1 cellular context compared by ENCODE assay signal in the genomic region with DNA sequence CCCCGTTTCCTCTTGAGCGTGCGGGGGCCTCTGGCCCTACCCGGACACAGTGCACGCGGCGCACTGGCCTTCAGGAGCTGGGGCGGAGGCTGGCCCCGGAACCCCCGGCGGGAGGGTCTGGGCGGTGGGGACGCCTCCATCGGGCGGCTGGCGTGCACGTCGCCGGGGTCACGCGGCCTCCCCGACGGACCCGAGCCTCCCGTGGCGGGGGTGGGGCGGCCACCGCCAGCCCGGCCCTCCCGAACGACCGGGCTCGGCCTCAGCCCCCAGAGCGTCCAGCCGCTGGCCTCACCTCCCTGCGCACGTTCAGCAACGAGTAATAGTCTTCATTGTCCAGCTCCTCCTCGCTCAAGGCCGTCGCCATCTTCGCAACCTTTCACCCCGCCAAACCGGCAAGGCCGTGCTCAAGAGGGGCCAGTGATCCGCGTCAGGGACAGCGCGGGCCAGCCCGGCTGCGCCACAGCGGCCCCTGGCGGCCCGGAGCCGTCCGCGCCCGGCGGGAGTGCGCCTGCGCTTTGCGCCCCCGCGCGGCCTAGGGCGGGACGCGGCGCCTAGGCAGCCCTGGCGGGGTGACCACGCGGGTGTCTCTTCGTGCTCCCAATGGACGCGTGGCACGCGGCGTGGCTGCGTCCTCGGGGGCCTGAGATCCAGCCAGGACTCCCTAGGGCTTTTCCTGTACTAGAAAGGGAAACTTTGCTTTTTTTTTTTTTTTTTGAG.
TF ChIP-seq lines count a peak whose summit lies in the region.

A gene with protein sequence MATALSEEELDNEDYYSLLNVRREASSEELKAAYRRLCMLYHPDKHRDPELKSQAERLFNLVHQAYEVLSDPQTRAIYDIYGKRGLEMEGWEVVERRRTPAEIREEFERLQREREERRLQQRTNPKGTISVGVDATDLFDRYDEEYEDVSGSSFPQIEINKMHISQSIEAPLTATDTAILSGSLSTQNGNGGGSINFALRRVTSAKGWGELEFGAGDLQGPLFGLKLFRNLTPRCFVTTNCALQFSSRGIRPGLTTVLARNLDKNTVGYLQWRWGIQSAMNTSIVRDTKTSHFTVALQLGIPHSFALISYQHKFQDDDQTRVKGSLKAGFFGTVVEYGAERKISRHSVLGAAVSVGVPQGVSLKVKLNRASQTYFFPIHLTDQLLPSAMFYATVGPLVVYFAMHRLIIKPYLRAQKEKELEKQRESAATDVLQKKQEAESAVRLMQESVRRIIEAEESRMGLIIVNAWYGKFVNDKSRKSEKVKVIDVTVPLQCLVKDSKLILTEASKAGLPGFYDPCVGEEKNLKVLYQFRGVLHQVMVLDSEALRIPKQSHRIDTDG (minus strand): TSS at position 380 of the 717 bp plus-strand sequence. CDS start 16 bp downstream, at position 364.

TF ChIP-seq in HepG2, 621 proteins besides CTCF, POLR2A, EP300 and RAD21 (continued from another document and continues in another):
- TF ChIP-seq, protein P1, sequence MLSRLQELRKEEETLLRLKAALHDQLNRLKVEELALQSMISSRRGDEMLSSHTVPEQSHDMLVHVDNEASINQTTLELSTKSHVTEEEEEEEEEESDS (CRISPR knock-in tag; IDR thresholded peaks at IDR 0.05; ENCODE audit: borderline replicate concordance) = peak; percentile 85; the same call in 1 of the 2 replicates
- TF ChIP-seq ZNF749 (CRISPR knock-in tag; IDR thresholded peaks at IDR 0.05; ENCODE audit: borderline replicate concordance) = peak; percentile 87; the same call in 1 of the 2 replicates
- TF ChIP-seq, protein P2, sequence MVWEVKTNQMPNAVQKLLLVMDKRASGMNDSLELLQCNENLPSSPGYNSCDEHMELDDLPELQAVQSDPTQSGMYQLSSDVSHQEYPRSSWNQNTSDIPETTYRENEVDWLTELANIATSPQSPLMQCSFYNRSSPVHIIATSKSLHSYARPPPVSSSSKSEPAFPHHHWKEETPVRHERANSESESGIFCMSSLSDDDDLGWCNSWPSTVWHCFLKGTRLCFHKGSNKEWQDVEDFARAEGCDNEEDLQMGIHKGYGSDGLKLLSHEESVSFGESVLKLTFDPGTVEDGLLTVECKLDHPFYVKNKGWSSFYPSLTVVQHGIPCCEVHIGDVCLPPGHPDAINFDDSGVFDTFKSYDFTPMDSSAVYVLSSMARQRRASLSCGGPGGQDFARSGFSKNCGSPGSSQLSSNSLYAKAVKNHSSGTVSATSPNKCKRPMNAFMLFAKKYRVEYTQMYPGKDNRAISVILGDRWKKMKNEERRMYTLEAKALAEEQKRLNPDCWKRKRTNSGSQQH (CRISPR knock-in tag; IDR thresholded peaks at IDR 0.05; ENCODE audit: low read depth) = peak; percentile 94
- peak; percentile 53; the same call in 1 of the 2 replicates for TF ChIP-seq HDAC2 (CRISPR knock-in tag; IDR thresholded peaks at IDR 0.05)
- peak; percentile 85; the same call in 1 of the 2 replicates for TF ChIP-seq ATAD3A (CRISPR knock-in tag; IDR thresholded peaks at IDR 0.05)
- TF ChIP-seq, protein P3, sequence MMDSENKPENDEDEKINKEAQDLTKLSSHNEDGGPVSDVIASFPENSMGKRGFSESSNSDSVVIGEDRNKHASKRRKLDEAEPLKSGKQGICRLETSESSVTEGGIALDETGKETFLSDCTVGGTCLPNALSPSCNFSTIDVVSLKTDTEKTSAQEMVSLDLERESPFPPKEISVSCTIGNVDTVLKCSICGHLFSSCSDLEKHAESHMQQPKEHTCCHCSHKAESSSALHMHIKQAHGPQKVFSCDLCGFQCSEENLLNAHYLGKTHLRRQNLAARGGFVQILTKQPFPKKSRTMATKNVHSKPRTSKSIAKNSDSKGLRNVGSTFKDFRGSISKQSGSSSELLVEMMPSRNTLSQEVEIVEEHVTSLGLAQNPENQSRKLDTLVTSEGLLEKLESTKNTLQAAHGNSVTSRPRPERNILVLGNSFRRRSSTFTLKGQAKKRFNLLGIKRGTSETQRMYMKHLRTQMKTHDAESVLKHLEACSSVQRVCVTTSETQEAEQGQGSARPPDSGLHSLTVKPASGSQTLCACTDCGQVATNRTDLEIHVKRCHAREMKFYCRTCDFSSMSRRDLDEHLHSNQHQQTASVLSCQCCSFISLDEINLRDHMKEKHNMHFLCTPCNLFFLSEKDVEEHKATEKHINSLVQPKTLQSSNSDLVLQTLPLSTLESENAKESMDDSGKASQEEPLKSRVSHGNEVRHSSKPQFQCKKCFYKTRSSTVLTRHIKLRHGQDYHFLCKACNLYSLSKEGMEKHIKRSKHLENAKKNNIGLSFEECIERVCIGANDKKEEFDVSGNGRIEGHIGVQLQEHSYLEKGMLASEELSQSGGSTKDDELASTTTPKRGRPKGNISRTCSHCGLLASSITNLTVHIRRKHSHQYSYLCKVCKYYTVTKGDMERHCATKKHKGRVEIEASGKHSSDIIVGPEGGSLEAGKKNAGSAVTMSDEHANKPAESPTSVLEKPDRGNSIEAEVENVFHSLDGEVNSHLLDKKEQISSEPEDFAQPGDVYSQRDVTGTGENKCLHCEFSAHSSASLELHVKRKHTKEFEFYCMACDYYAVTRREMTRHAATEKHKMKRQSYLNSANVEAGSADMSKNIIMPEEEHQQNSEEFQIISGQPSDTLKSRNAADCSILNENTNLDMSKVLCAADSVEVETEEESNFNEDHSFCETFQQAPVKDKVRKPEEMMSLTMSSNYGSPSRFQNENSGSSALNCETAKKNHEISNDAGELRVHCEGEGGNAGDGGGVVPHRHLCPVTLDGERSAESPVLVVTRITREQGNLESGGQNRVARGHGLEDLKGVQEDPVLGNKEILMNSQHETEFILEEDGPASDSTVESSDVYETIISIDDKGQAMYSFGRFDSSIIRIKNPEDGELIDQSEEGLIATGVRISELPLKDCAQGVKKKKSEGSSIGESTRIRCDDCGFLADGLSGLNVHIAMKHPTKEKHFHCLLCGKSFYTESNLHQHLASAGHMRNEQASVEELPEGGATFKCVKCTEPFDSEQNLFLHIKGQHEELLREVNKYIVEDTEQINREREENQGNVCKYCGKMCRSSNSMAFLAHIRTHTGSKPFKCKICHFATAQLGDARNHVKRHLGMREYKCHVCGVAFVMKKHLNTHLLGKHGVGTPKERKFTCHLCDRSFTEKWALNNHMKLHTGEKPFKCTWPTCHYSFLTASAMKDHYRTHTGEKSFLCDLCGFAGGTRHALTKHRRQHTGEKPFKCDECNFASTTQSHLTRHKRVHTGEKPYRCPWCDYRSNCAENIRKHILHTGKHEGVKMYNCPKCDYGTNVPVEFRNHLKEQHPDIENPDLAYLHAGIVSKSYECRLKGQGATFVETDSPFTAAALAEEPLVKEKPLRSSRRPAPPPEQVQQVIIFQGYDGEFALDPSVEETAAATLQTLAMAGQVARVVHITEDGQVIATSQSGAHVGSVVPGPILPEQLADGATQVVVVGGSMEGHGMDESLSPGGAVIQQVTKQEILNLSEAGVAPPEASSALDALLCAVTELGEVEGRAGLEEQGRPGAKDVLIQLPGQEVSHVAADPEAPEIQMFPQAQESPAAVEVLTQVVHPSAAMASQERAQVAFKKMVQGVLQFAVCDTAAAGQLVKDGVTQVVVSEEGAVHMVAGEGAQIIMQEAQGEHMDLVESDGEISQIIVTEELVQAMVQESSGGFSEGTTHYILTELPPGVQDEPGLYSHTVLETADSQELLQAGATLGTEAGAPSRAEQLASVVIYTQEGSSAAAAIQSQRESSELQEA (CRISPR knock-in tag; IDR thresholded peaks at IDR 0.05; ENCODE audit: not compliant biosample characterization) = peak; percentile 41
- TF ChIP-seq, protein P4, sequence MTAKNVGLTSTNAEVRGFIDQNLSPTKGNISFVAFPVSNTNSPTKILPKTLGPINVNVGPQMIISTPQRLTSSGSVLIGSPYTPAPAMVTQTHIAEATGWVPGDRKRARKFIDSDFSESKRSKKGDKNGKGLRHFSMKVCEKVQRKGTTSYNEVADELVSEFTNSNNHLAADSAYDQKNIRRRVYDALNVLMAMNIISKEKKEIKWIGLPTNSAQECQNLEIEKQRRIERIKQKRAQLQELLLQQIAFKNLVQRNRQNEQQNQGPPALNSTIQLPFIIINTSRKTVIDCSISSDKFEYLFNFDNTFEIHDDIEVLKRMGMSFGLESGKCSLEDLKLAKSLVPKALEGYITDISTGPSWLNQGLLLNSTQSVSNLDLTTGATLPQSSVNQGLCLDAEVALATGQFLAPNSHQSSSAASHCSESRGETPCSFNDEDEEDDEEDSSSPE (CRISPR knock-in tag; IDR thresholded peaks at IDR 0.05) = peak; percentile 93
- TF ChIP-seq CENPT (CRISPR knock-in tag; IDR thresholded peaks at IDR 0.05; ENCODE audit: low read depth) = peak; percentile 98
- TF ChIP-seq, protein P5, sequence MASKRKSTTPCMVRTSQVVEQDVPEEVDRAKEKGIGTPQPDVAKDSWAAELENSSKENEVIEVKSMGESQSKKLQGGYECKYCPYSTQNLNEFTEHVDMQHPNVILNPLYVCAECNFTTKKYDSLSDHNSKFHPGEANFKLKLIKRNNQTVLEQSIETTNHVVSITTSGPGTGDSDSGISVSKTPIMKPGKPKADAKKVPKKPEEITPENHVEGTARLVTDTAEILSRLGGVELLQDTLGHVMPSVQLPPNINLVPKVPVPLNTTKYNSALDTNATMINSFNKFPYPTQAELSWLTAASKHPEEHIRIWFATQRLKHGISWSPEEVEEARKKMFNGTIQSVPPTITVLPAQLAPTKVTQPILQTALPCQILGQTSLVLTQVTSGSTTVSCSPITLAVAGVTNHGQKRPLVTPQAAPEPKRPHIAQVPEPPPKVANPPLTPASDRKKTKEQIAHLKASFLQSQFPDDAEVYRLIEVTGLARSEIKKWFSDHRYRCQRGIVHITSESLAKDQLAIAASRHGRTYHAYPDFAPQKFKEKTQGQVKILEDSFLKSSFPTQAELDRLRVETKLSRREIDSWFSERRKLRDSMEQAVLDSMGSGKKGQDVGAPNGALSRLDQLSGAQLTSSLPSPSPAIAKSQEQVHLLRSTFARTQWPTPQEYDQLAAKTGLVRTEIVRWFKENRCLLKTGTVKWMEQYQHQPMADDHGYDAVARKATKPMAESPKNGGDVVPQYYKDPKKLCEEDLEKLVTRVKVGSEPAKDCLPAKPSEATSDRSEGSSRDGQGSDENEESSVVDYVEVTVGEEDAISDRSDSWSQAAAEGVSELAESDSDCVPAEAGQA (IDR thresholded peaks at IDR 0.05; ENCODE audit: low read depth) = peak; percentile 64; the same call in 1 of the 2 replicates
- TF ChIP-seq, protein P5 (CRISPR knock-in tag; IDR thresholded peaks at IDR 0.05; ENCODE audit: borderline replicate concordance) = peak; percentile 96; the same call in 1 of the 2 replicates
- TF ChIP-seq BRD4 (CRISPR knock-in tag; IDR thresholded peaks at IDR 0.05) = peak; percentile 17; the same call in 1 of the 2 replicates
- 0 out of 2 replicates have a peak, but pooled peaks have one; percentile 90 for TF ChIP-seq MYNN (CRISPR knock-in tag; IDR thresholded peaks at IDR 0.05; ENCODE audit: low read depth)
- TF ChIP-seq ZNF224 (CRISPR knock-in tag; IDR thresholded peaks at IDR 0.05) = peak; percentile 91
- TF ChIP-seq, protein P6, sequence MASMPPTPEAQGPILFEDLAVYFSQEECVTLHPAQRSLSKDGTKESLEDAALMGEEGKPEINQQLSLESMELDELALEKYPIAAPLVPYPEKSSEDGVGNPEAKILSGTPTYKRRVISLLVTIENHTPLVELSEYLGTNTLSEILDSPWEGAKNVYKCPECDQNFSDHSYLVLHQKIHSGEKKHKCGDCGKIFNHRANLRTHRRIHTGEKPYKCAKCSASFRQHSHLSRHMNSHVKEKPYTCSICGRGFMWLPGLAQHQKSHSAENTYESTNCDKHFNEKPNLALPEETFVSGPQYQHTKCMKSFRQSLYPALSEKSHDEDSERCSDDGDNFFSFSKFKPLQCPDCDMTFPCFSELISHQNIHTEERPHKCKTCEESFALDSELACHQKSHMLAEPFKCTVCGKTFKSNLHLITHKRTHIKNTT (CRISPR knock-in tag; IDR thresholded peaks at IDR 0.05) = no peak
- TF ChIP-seq SNAPC2 (CRISPR knock-in tag; IDR thresholded peaks at IDR 0.05) = no peak
- TF ChIP-seq MTF1 (CRISPR knock-in tag; IDR thresholded peaks at IDR 0.05) = peak; percentile 89; the same call in 1 of the 2 replicates
- peak; percentile 37 for TF ChIP-seq STAG1 (CRISPR knock-in tag; IDR thresholded peaks at IDR 0.05)
- TF ChIP-seq RFXAP (CRISPR knock-in tag; IDR thresholded peaks at IDR 0.05; ENCODE audit: borderline replicate concordance) = peak; percentile 91
- TF ChIP-seq NR2F6 (IDR thresholded peaks at IDR 0.05) = peak; percentile 56
- TF ChIP-seq NR2F6 (CRISPR knock-in tag; IDR thresholded peaks at IDR 0.05) = peak; percentile 82
- peak; percentile 85; the same call in 1 of the 2 replicates for TF ChIP-seq YEATS4 (CRISPR knock-in tag; IDR thresholded peaks at IDR 0.05; ENCODE audit: borderline replicate concordance)
- peak; percentile 79 for TF ChIP-seq ETV6 (CRISPR knock-in tag; conservative IDR thresholded peaks at IDR 0.05)
- TF ChIP-seq ZNF3 (CRISPR knock-in tag; IDR thresholded peaks at IDR 0.05) = 0 out of 2 replicates have a peak, but pooled peaks have one; percentile 54
- peak; percentile 56 for TF ChIP-seq GABPA (IDR thresholded peaks at IDR 0.05; ENCODE audit: low read depth, low read length)
- TF ChIP-seq GABPA (CRISPR knock-in tag; IDR thresholded peaks at IDR 0.05; ENCODE audit: low read depth) = peak; percentile 69
- peak; percentile 78; the same call in 1 of the 2 replicates for TF ChIP-seq REPIN1 (CRISPR knock-in tag; IDR thresholded peaks at IDR 0.05; ENCODE audit: borderline replicate concordance, low read depth)
- TF ChIP-seq DNMT3B (CRISPR knock-in tag; conservative IDR thresholded peaks at IDR 0.05) = peak; percentile 71; the same call in 1 of the 2 replicates
- TF ChIP-seq, protein P7, sequence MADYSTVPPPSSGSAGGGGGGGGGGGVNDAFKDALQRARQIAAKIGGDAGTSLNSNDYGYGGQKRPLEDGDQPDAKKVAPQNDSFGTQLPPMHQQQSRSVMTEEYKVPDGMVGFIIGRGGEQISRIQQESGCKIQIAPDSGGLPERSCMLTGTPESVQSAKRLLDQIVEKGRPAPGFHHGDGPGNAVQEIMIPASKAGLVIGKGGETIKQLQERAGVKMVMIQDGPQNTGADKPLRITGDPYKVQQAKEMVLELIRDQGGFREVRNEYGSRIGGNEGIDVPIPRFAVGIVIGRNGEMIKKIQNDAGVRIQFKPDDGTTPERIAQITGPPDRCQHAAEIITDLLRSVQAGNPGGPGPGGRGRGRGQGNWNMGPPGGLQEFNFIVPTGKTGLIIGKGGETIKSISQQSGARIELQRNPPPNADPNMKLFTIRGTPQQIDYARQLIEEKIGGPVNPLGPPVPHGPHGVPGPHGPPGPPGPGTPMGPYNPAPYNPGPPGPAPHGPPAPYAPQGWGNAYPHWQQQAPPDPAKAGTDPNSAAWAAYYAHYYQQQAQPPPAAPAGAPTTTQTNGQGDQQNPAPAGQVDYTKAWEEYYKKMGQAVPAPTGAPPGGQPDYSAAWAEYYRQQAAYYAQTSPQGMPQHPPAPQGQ (CRISPR knock-in tag; IDR thresholded peaks at IDR 0.05; ENCODE audit: borderline replicate concordance) = peak; percentile 54; the same call in 1 of the 2 replicates
